10 cellular contexts compared by ENCODE assay signal in the genomic region with DNA sequence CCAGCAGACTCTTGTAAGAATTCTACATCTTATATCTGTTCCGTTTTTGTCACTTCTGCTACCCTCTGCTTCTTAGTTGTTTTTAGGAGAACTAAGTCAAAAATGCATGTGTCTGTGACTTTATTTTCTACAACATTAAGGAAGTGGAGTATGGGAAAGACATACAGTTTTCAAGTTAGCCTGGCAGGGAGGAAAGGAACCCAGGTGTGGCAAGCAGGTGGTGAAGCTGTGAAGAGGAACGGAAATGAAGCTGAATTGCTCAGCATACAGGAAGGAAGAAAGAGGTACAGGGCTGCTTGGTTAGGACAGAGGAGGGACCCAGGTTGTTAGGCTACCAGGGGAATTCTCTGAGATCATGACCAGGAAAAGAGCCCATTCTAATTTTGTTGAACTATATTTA. TPM values are rescaled to one million over a fixed set of nuclear protein-coding genes. Genes with fewer than 3 reads are reported as not detected.
DNase-seq lines count a peak whose midpoint lies in the region; ATAC-seq and TF ChIP-seq lines count a peak whose summit lies in the region.
"Had no signal": no experiment of that assay in that cellular context is flagged by ENCODE, and none has a peak within 500 bp of the region (broad histone marks: within the 10 kb centered on the region; RNA-seq: fewer than 3 reads in every experiment).

No MANE protein-coding gene starts in this region.

- no peaks in the 10 kb centered on the region for H3K4me1 ChIP-seq in BE2C
- no peaks in the 10 kb centered on the region for H3K4me1 ChIP-seq in foreskin keratinocyte

- H3K9me3 ChIP-seq in BE2C, result no peaks in the 10 kb centered on the region
- H3K9me3 ChIP-seq: HAP-1 had no signal

- H3K27me3 Mint-ChIP-seq in activated T-helper 2 cell treated with anti-CD3 and anti-CD28 coated beads, Interferon-gamma antibody, Interleukin-2, Interleukin-4, amounts not matched to agents 10 μg/mL and 5 μg/mL and 100 μg/mL, durations not matched to agents 14 hours and 24 hours and 36 hours (ENCODE audit: low read depth), result no peaks in the 10 kb centered on the region
- no peaks in the 10 kb centered on the region for H3K27me3 Mint-ChIP-seq in natural killer cell treated with Interleukin-12 subunit alpha and Interleukin-12 subunit beta and Interleukin-15 and Interleukin-18, amount 100 ng/mL, for 72 hours
- H3K27me3 Mint-ChIP-seq in osteocyte (ENCODE audit: unreplicated experiment), result peaks cover 30% of the 10 kb centered on the region

- H3K4me3 Mint-ChIP-seq in activated T-helper 2 cell treated with anti-CD3 and anti-CD28 coated beads, Interferon-gamma antibody, Interleukin-2, Interleukin-4, amounts not matched to agents 10 μg/mL and 5 μg/mL and 100 μg/mL, durations not matched to agents 14 hours and 24 hours and 36 hours (ENCODE audit: low read depth), result peak overlapping the region; percentile 83
- peak overlapping the region; percentile 90 for H3K4me3 Mint-ChIP-seq in natural killer cell treated with Interleukin-12 subunit alpha and Interleukin-12 subunit beta and Interleukin-15 and Interleukin-18, amount 100 ng/mL, for 72 hours
- no peak overlapping the region for H3K4me3 Mint-ChIP-seq in osteocyte (ENCODE audit: unreplicated experiment)

- H3K4me1 Mint-ChIP-seq in activated T-helper 2 cell treated with anti-CD3 and anti-CD28 coated beads, Interferon-gamma antibody, Interleukin-2, Interleukin-4, amounts not matched to agents 10 μg/mL and 5 μg/mL and 100 μg/mL, durations not matched to agents 14 hours and 24 hours and 36 hours (ENCODE audit: low read depth), result peaks cover 75% of the 10 kb centered on the region
- peaks cover 53 to 82% of the 10 kb centered on the region in 2 donors for H3K4me1 Mint-ChIP-seq in natural killer cell treated with Interleukin-12 subunit alpha and Interleukin-12 subunit beta and Interleukin-15 and Interleukin-18, amount 100 ng/mL, for 72 hours (ENCODE audit: low read depth in 2 of 2)
- H3K4me1 Mint-ChIP-seq in osteocyte (ENCODE audit: unreplicated experiment), result peaks cover 3% of the 10 kb centered on the region

- H3K27me3 ChIP-seq in BE2C, result peaks cover 23% of the 10 kb centered on the region
- H3K27me3 ChIP-seq in foreskin keratinocyte, result no peaks in the 10 kb centered on the region

- H3K36me3 Mint-ChIP-seq in activated T-helper 2 cell treated with anti-CD3 and anti-CD28 coated beads, Interferon-gamma antibody, Interleukin-2, Interleukin-4, amounts not matched to agents 10 μg/mL and 5 μg/mL and 100 μg/mL, durations not matched to agents 14 hours and 24 hours and 36 hours (ENCODE audit: low read depth), result peaks cover 20% of the 10 kb centered on the region
- no peaks in the 10 kb centered on the region for H3K36me3 Mint-ChIP-seq in natural killer cell treated with Interleukin-12 subunit alpha and Interleukin-12 subunit beta and Interleukin-15 and Interleukin-18, amount 100 ng/mL, for 72 hours
- no peaks in the 10 kb centered on the region for H3K36me3 Mint-ChIP-seq in osteocyte (ENCODE audit: unreplicated experiment)

- intact Hi-C loops in activated T-helper 2 cell treated with anti-CD3 and anti-CD28 coated beads, Interferon-gamma antibody, Interleukin-2, Interleukin-4, amounts not matched to agents 10 μg/mL and 5 μg/mL and 100 μg/mL, durations not matched to agents 14 hours and 24 hours and 36 hours (cut with micrococcal nuclease), result loop anchor here (5.0 to 10.0 kb wide), 5 partner anchors 39 to 1016 kb away; partner anchors contain the start of genes PPM1K, PYURF and SNCA

- no peak for DNase-seq in activated T-helper 2 cell treated with anti-CD3 and anti-CD28 coated beads, Interferon-gamma antibody, Interleukin-2, Interleukin-4, amounts not matched to agents 10 μg/mL and 5 μg/mL and 100 μg/mL, durations not matched to agents 14 hours and 24 hours and 36 hours (ENCODE audit: low spot score)
- DNase-seq in natural killer cell treated with Interleukin-12 subunit alpha and Interleukin-12 subunit beta and Interleukin-15 and Interleukin-18, amount 100 ng/mL, for 72 hours (ENCODE audit: low spot score), result no peak
- no peak for DNase-seq in BE2C
- no peak for DNase-seq in NCI-H82 treated with DMSO at 0.1 percent for 48 hours (lab: John Stamatoyannopoulos, UW; ENCODE audit: unreplicated experiment)
- no peak for DNase-seq in foreskin keratinocyte
- no peak for DNase-seq in osteocyte (ENCODE audit: extremely low spot score, unreplicated experiment)
- DNase-seq: SW 1271 had no signal

- no peak overlapping the region for H3K4me3 ChIP-seq in BE2C (ENCODE audit: low read depth, low read length)
- H3K4me3 ChIP-seq: HAP-1 had no signal

- ATAC-seq in GM18517 (IDR thresholded peaks at IDR 0.05; ENCODE audit: unreplicated experiment), result peak; percentile 49
- peak; percentile 56 for ATAC-seq in HG02798 (IDR thresholded peaks at IDR 0.05; ENCODE audit: poor library complexity, unreplicated experiment)
- peak; percentile 38 to 55 for ATAC-seq in natural killer cell treated with Interleukin-12 subunit alpha and Interleukin-12 subunit beta and Interleukin-15 and Interleukin-18, amount 100 ng/mL, for 72 hours
- ATAC-seq in foreskin keratinocyte, result no peak

- H3K27ac Mint-ChIP-seq in activated T-helper 2 cell treated with anti-CD3 and anti-CD28 coated beads, Interferon-gamma antibody, Interleukin-2, Interleukin-4, amounts not matched to agents 10 μg/mL and 5 μg/mL and 100 μg/mL, durations not matched to agents 14 hours and 24 hours and 36 hours, result peak overlapping the region; percentile 99
- peak overlapping the region in 1 of 2 donors; percentile 95 for H3K27ac Mint-ChIP-seq in natural killer cell treated with Interleukin-12 subunit alpha and Interleukin-12 subunit beta and Interleukin-15 and Interleukin-18, amount 100 ng/mL, for 72 hours
- no peak overlapping the region for H3K27ac Mint-ChIP-seq in osteocyte (ENCODE audit: unreplicated experiment)

- H3K27ac ChIP-seq in foreskin keratinocyte, result no peak overlapping the region

- no peaks in the 10 kb centered on the region for H3K9me3 Mint-ChIP-seq in activated T-helper 2 cell treated with anti-CD3 and anti-CD28 coated beads, Interferon-gamma antibody, Interleukin-2, Interleukin-4, amounts not matched to agents 10 μg/mL and 5 μg/mL and 100 μg/mL, durations not matched to agents 14 hours and 24 hours and 36 hours
- H3K9me3 Mint-ChIP-seq in natural killer cell treated with Interleukin-12 subunit alpha and Interleukin-12 subunit beta and Interleukin-15 and Interleukin-18, amount 100 ng/mL, for 72 hours, result peaks cover 3% of the 10 kb centered on the region
- no peaks in the 10 kb centered on the region for H3K9me3 Mint-ChIP-seq in osteocyte (ENCODE audit: unreplicated experiment)

- no peaks in the 10 kb centered on the region for H3K36me3 ChIP-seq in BE2C
- H3K36me3 ChIP-seq: HAP-1 had no signal

- no peak for TF ChIP-seq CTCF in BE2C (IDR thresholded peaks at IDR 0.05; ENCODE audit: low read depth, low read length)
- TF ChIP-seq CTCF in foreskin keratinocyte (conservative IDR thresholded peaks at IDR 0.05), result no peak
- TF ChIP-seq CTCF in osteocyte (IDR thresholded peaks at IDR 0.05), result no peak

RNA-seq across cellular contexts. Expression of gene GPRIN3, which starts 9.4 kb away (rescaled TPM):
- 10.7 and 11.6 TPM in 2 replicates for total RNA-seq in activated T-helper 2 cell treated with anti-CD3 and anti-CD28 coated beads, Interferon-gamma antibody, Interleukin-2, Interleukin-4, amounts not matched to agents 10 μg/mL and 5 μg/mL and 100 μg/mL, durations not matched to agents 14 hours and 24 hours and 36 hours
- 10 to 100 TPM; 11.6 to 24.0 TPM for total RNA-seq in natural killer cell treated with Interleukin-12 subunit alpha and Interleukin-12 subunit beta and Interleukin-15 and Interleukin-18, amount 100 ng/mL, for 72 hours
- 0.08 TPM for polyA plus RNA-seq in BE2C (2012; ENCODE audit: insufficient read depth, insufficient read length, low read depth)
- total RNA-seq in foreskin keratinocyte, result not detected in 2 replicates
- not detected in 2 replicates for polyA plus RNA-seq in foreskin keratinocyte
- not detected in 2 replicates for total RNA-seq in osteocyte

Comparison
In these comparisons a context has a peak if more than half of its experiments do, and no peak if none do; other contexts are left out.
1. RNA of gene GPRIN3, which starts 9.4 kb away (total RNA-seq): 11.6 to 24.0 TPM in natural killer cell treated with Interleukin-12 subunit alpha and Interleukin-12 subunit beta and Interleukin-15 and Interleukin-18, amount 100 ng/mL, for 72 hours and 10.7 to 11.6 TPM in activated T-helper 2 cell treated with anti-CD3 and anti-CD28 coated beads, Interferon-gamma antibody, Interleukin-2, Interleukin-4, amounts not matched to agents 10 μg/mL and 5 μg/mL and 100 μg/mL, durations not matched to agents 14 hours and 24 hours and 36 hours; not detected in foreskin keratinocyte and not detected in osteocyte; every median in the first group is over 10 times any median in the second.